ENCODE assay signal across 9 cellular contexts in genomic region chr15:89781055-89781454, GRCh38. TPM values are rescaled to one million over a fixed set of nuclear protein-coding genes. Genes with fewer than 3 reads are reported as not detected.
DNase-seq lines count a peak whose midpoint lies in the region; ATAC-seq and TF ChIP-seq lines count a peak whose summit lies in the region.
"Had no signal": no experiment of that assay in that cellular context is flagged by ENCODE, and none has a peak within 500 bp of the region (broad histone marks: within the 10 kb centered on the region; RNA-seq: fewer than 3 reads in every experiment).

No MANE protein-coding gene starts in this region.

- H3K4me2 ChIP-seq in KMS-11 = peak overlapping the region; percentile 65

- H3K4me1 ChIP-seq in KMS-11 (ENCODE audit: low read depth, poor library complexity, severe bottlenecking) = peaks cover 52% of the 10 kb centered on the region

- no peak overlapping the region for H3K4me3 ChIP-seq in KMS-11 (IDR thresholded peaks at IDR 0.05; ENCODE audit: insufficient read depth, low read depth, low read length)
- H3K4me3 ChIP-seq: heart right ventricle had no signal

- peak; percentile 37 to 55 for DNase-seq in activated CD4-positive, alpha-beta T cell treated with anti-CD3 and anti-CD28 coated beads, Interleukin-2, amount 50 U/mL, for 48 hours
- no peak for DNase-seq in activated CD4-positive, alpha-beta T cell treated with anti-CD3 and anti-CD28 coated beads for 4 hours
- DNase-seq in activated CD4-positive, alpha-beta memory T cell treated with anti-CD3 and anti-CD28 coated beads, Interleukin-2, amount 10 ng/mL, durations not matched to agents 7 days and 5 days = peak; percentile 43
- DNase-seq in posterior vena cava (ENCODE audit: low spot score) (peak; percentile 58), hippocampal formation (lab: John Stamatoyannopoulos, UW) (no peak), DMS 273 treated with DMSO at 0.1 percent for 48 hours (lab: John Stamatoyannopoulos, UW) (no peak)
- DNase-seq: heart right ventricle had no signal

- no peaks in the 10 kb centered on the region for H3K79me2 ChIP-seq in KMS-11 (ENCODE audit: insufficient read depth, low read depth)

- TF ChIP-seq CTCF in KMS-11 (conservative IDR thresholded peaks at IDR 0.05; ENCODE audit: low read depth, low read length) = no peak

- H3K4me1 Mint-ChIP-seq in activated CD4-positive, alpha-beta memory T cell treated with anti-CD3 and anti-CD28 coated beads, Interleukin-2, amount 10 ng/mL, durations not matched to agents 7 days and 5 days = peaks cover 31% of the 10 kb centered on the region

- no peaks in the 10 kb centered on the region for H3K27me3 ChIP-seq in KMS-11 (ENCODE audit: insufficient read depth, low read depth)

- H2AFZ ChIP-seq in KMS-11 (ENCODE audit: low read depth) = peak overlapping the region; percentile 48

- CTCF ChIA-PET in activated CD4-positive, alpha-beta memory T cell treated with anti-CD3 and anti-CD28 coated beads, Interleukin-2, amount 10 ng/mL, durations not matched to agents 7 days and 5 days (lab: Charles Lee) = interaction anchor here (0.7 to 2.5 kb wide), 7 partner anchors 19 to 112 kb away, joined by 3 to 13 read pairs (median 5); no protein-coding TSS in a partner anchor

- POLR2A ChIA-PET in activated CD4-positive, alpha-beta memory T cell treated with anti-CD3 and anti-CD28 coated beads, Interleukin-2, amount 10 ng/mL, durations not matched to agents 7 days and 5 days (lab: Charles Lee) = interaction anchor here (0.8 to 1.8 kb wide), 4 partner anchors 10 to 17 kb away, joined by 3 to 5 read pairs (median 4); no protein-coding TSS in a partner anchor

- ATAC-seq in GM18867 (IDR thresholded peaks at IDR 0.05; ENCODE audit: unreplicated experiment) = no peak
- ATAC-seq: heart right ventricle had no signal

- peak overlapping the region; percentile 40 for H3K27ac Mint-ChIP-seq in activated CD4-positive, alpha-beta memory T cell treated with anti-CD3 and anti-CD28 coated beads, Interleukin-2, amount 10 ng/mL, durations not matched to agents 7 days and 5 days

- H3K36me3 ChIP-seq in KMS-11 (ENCODE audit: insufficient read depth) = no peaks in the 10 kb centered on the region

- peak overlapping the region; percentile 74 for H3K9ac ChIP-seq in KMS-11

- H3K9me3 Mint-ChIP-seq in activated CD4-positive, alpha-beta memory T cell treated with anti-CD3 and anti-CD28 coated beads, Interleukin-2, amount 10 ng/mL, durations not matched to agents 7 days and 5 days = no peaks in the 10 kb centered on the region

- no peaks in the 10 kb centered on the region for H3K27me3 Mint-ChIP-seq in activated CD4-positive, alpha-beta memory T cell treated with anti-CD3 and anti-CD28 coated beads, Interleukin-2, amount 10 ng/mL, durations not matched to agents 7 days and 5 days

- intact Hi-C loops in posterior vena cava (cut with DNase I) = no loop called here

- H3K36me3 Mint-ChIP-seq in activated CD4-positive, alpha-beta memory T cell treated with anti-CD3 and anti-CD28 coated beads, Interleukin-2, amount 10 ng/mL, durations not matched to agents 7 days and 5 days (ENCODE audit: low read depth) = no peaks in the 10 kb centered on the region

- peak overlapping the region; percentile 91 for H3K27ac ChIP-seq in KMS-11

- no peaks in the 10 kb centered on the region for H4K20me1 ChIP-seq in KMS-11 (ENCODE audit: insufficient read depth)

- no peak overlapping the region for H3K4me3 Mint-ChIP-seq in activated CD4-positive, alpha-beta memory T cell treated with anti-CD3 and anti-CD28 coated beads, Interleukin-2, amount 10 ng/mL, durations not matched to agents 7 days and 5 days

RNA-seq across cellular contexts. Expression of gene MESP2, which starts 4.9 kb away (rescaled TPM):
- total RNA-seq in activated CD4-positive, alpha-beta memory T cell treated with anti-CD3 and anti-CD28 coated beads, Interleukin-2, amount 10 ng/mL, durations not matched to agents 7 days and 5 days = not detected
- total RNA-seq in posterior vena cava = under 1 TPM; 0.32 to 0.38 TPM

RNA-seq across cellular contexts. Expression of gene MESP1, which starts 30.0 kb away (rescaled TPM):
- total RNA-seq in activated CD4-positive, alpha-beta memory T cell treated with anti-CD3 and anti-CD28 coated beads, Interleukin-2, amount 10 ng/mL, durations not matched to agents 7 days and 5 days = 1 to 10 TPM; 3.2 to 3.5 TPM
- under 1 TPM; 0.52 to 0.69 TPM for total RNA-seq in posterior vena cava

RNA-seq across cellular contexts. Expression of gene ANPEP, which starts 33.6 kb away (rescaled TPM):
- 1 to 10 TPM; 3.7 to 4.0 TPM for total RNA-seq in activated CD4-positive, alpha-beta memory T cell treated with anti-CD3 and anti-CD28 coated beads, Interleukin-2, amount 10 ng/mL, durations not matched to agents 7 days and 5 days
- total RNA-seq in posterior vena cava = 10 to 100 TPM; 22.2 to 73.8 TPM

Comparison
In these comparisons a context has a peak if more than half of its experiments do, and no peak if none do; other contexts are left out.
1. DNase-seq: peak in activated CD4-positive, alpha-beta T cell treated with anti-CD3 and anti-CD28 coated beads, Interleukin-2, amount 50 U/mL, for 48 hours (2 of 2), activated CD4-positive, alpha-beta memory T cell treated with anti-CD3 and anti-CD28 coated beads, Interleukin-2, amount 10 ng/mL, durations not matched to agents 7 days and 5 days (single experiment) and posterior vena cava (single experiment); none in activated CD4-positive, alpha-beta T cell treated with anti-CD3 and anti-CD28 coated beads for 4 hours (0 of 2), hippocampal formation (0 of 2) and DMS 273 treated with DMSO at 0.1 percent for 48 hours (single experiment).
2. RNA of gene ANPEP, which starts 33.6 kb away (total RNA-seq): 22.2 to 73.8 TPM in posterior vena cava; 3.7 to 4.0 TPM in activated CD4-positive, alpha-beta memory T cell treated with anti-CD3 and anti-CD28 coated beads, Interleukin-2, amount 10 ng/mL, durations not matched to agents 7 days and 5 days; every median in the first group is over 4 times any median in the second.